ENCODE assay signal across 1 cellular context in genomic region chr2:179675435-179675834, GRCh38.
TF ChIP-seq lines count a peak whose summit lies in the region.

No MANE protein-coding gene starts in this region.

TF ChIP-seq in IMR-90, 13 proteins besides CTCF, POLR2A, EP300 and RAD21 (continued from another document):
- TF ChIP-seq ELK1 (IDR thresholded peaks at IDR 0.05; ENCODE audit: borderline replicate concordance, low read depth, low read length): no peak
- no peak for TF ChIP-seq SMC3 (IDR thresholded peaks at IDR 0.05; ENCODE audit: low read depth, low read length)
- no peak for TF ChIP-seq BHLHE40 (IDR thresholded peaks at IDR 0.05; ENCODE audit: low read depth, low read length)
- no peak for TF ChIP-seq RCOR1 (IDR thresholded peaks at IDR 0.05; ENCODE audit: insufficient replicate concordance, low read length)
